Comparison of ENCODE assay signal across 8 cellular contexts in genomic region chr12:54126696-54127537, GRCh38.
DNase-seq lines count a peak whose midpoint lies in the region; ATAC-seq and TF ChIP-seq lines count a peak whose summit lies in the region.

No MANE protein-coding gene starts in this region.

- peaks cover 15 to 24% (median 21%) of the 10 kb centered on the region in 3 donors for H3K4me1 Mint-ChIP-seq in CD8-positive, alpha-beta memory T cell
- H3K4me1 Mint-ChIP-seq in T-helper 17 cell: peaks cover 23% of the 10 kb centered on the region

- POLR2A ChIA-PET in CD8-positive, alpha-beta memory T cell (lab: Charles Lee): no interaction called here

- ATAC-seq in T-helper 17 cell (peak; percentile 44), HG02623 (IDR thresholded peaks at IDR 0.05; ENCODE audit: unreplicated experiment) (no peak), GM18502 (IDR thresholded peaks at IDR 0.05; ENCODE audit: poor library complexity, unreplicated experiment) (no peak)

- peaks cover 38% of the 10 kb centered on the region for H3K27me3 ChIP-seq in CD8-positive, alpha-beta memory T cell (ENCODE audit: insufficient read depth, low read length, poor library complexity, severe bottlenecking)
- peaks cover 100% of the 10 kb centered on the region for H3K27me3 ChIP-seq in cardiac muscle cell

- H3K36me3 Mint-ChIP-seq in CD8-positive, alpha-beta memory T cell: no peaks in the 10 kb centered on the region
- H3K36me3 Mint-ChIP-seq in T-helper 17 cell (ENCODE audit: low read depth): peaks cover 14% of the 10 kb centered on the region

- TF ChIP-seq CTCF in cardiac muscle cell (IDR thresholded peaks at IDR 0.05; ENCODE audit: low read depth, low read length): no peak

- no peaks in the 10 kb centered on the region for H3K36me3 ChIP-seq in CD8-positive, alpha-beta memory T cell (ENCODE audit: insufficient read depth, low read length)
- no peaks in the 10 kb centered on the region for H3K36me3 ChIP-seq in cardiac muscle cell

- H3K4me3 ChIP-seq in CD8-positive, alpha-beta memory T cell (ENCODE audit: low read length): peak overlapping the region; percentile 54
- peak overlapping the region; percentile 31 for H3K4me3 ChIP-seq in cardiac muscle cell

- CTCF ChIA-PET in CD8-positive, alpha-beta memory T cell (lab: Charles Lee): no interaction called here

- no peak for DNase-seq in CD8-positive, alpha-beta memory T cell
- no peak for DNase-seq in T-helper 17 cell
- no peak for DNase-seq in cardiac muscle cell (ENCODE audit: low read depth in 1 of 2, low spot score in 1 of 2)
- peak; percentile 48 for DNase-seq in pons (ENCODE audit: low spot score)
- no peak for DNase-seq in DMS53 treated with DMSO at 0.1 percent for 48 hours (lab: John Stamatoyannopoulos, UW; ENCODE audit: unreplicated experiment)
- no peak for DNase-seq in effector CD8-positive, alpha-beta T cell (lab: John Stamatoyannopoulos, UW)

- peak overlapping the region in 6 of 7 donors; percentile 54 to 77 (median 70) for H3K4me3 Mint-ChIP-seq in CD8-positive, alpha-beta memory T cell
- H3K4me3 Mint-ChIP-seq in T-helper 17 cell: peak overlapping the region; percentile 49

- no peaks in the 10 kb centered on the region for H3K9me3 Mint-ChIP-seq in CD8-positive, alpha-beta memory T cell

- H3K27ac Mint-ChIP-seq in CD8-positive, alpha-beta memory T cell: no peak overlapping the region
- H3K27ac Mint-ChIP-seq in T-helper 17 cell: no peak overlapping the region

- peaks cover 56 to 71% of the 10 kb centered on the region in 2 donors for H3K27me3 Mint-ChIP-seq in CD8-positive, alpha-beta memory T cell
- H3K27me3 Mint-ChIP-seq in T-helper 17 cell: peaks cover 75% of the 10 kb centered on the region

- H3K27ac ChIP-seq in CD8-positive, alpha-beta memory T cell (ENCODE audit: low read depth, low read length): no peak overlapping the region
- H3K27ac ChIP-seq in cardiac muscle cell: no peak overlapping the region

- peaks cover 16% of the 10 kb centered on the region for H3K4me1 ChIP-seq in CD8-positive, alpha-beta memory T cell (ENCODE audit: insufficient read depth, low read length)
- peaks cover 5% of the 10 kb centered on the region for H3K4me1 ChIP-seq in cardiac muscle cell (ENCODE audit: low read depth)

- no peaks in the 10 kb centered on the region for H3K9me3 ChIP-seq in CD8-positive, alpha-beta memory T cell (ENCODE audit: low read length)
- H3K9me3 ChIP-seq in T-helper 17 cell (ENCODE audit: control insufficient read depth, low read length, poor library complexity, severe bottlenecking): no peaks in the 10 kb centered on the region
- no peaks in the 10 kb centered on the region for H3K9me3 ChIP-seq in cardiac muscle cell (ENCODE audit: low read depth)
